In the genomic region with DNA sequence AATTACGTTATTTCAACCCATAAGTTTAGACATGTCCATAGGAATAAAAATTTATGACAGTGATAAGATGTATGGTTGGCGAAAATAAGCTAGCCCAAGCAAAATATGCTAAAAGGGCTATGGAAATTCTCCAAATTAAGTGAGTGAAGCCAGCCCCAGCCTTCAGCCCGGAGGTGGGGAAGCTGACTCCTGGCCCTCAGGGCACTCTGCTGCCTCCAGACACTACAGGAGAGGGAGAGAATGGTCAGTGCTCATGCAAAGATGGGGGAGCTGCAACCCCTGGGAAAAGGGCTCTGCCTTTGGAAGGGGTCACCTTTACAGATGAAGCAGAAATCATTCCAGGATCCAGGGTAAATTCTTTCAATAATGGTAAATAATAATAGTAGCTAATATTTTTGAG, we compare ENCODE assay signal across 3 cellular contexts.
TF ChIP-seq lines count a peak whose summit lies in the region.

No MANE protein-coding gene starts in this region.

TF ChIP-seq in WTC11, 78 proteins besides CTCF, POLR2A, EP300 and RAD21:
- TF ChIP-seq, protein P1, sequence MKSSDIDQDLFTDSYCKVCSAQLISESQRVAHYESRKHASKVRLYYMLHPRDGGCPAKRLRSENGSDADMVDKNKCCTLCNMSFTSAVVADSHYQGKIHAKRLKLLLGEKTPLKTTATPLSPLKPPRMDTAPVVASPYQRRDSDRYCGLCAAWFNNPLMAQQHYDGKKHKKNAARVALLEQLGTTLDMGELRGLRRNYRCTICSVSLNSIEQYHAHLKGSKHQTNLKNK (CRISPR knock-in tag; IDR thresholded peaks at IDR 0.05): no peak
- TF ChIP-seq SMAD3 (CRISPR knock-in tag; IDR thresholded peaks at IDR 0.05; ENCODE audit: borderline replicate concordance) (no peak), FOXP1 (CRISPR knock-in tag; IDR thresholded peaks at IDR 0.05; ENCODE audit: borderline replicate concordance) (no peak)

TF ChIP-seq in H1, 55 proteins besides CTCF, POLR2A, EP300 and RAD21:
- TF ChIP-seq SIX5 (IDR thresholded peaks at IDR 0.05; ENCODE audit: low read depth, low read length) (no peak), NANOG (IDR thresholded peaks at IDR 0.05; ENCODE audit: insufficient read depth, low read depth, low read length, poor library complexity, severe bottlenecking) (no peak), SP2 (IDR thresholded peaks at IDR 0.05; ENCODE audit: low read length) (no peak), EGR1 (IDR thresholded peaks at IDR 0.05; ENCODE audit: borderline replicate concordance, low read depth, low read length) (no peak), HDAC6 (IDR thresholded peaks at IDR 0.05; ENCODE audit: low read depth, low read length) (no peak), ASH2L (IDR thresholded peaks at IDR 0.05; ENCODE audit: low read length) (no peak), RXRA (IDR thresholded peaks at IDR 0.05; ENCODE audit: insufficient read depth, low read depth, low read length) (no peak), BACH1 (IDR thresholded peaks at IDR 0.05; ENCODE audit: low read length) (no peak), CREB1 (IDR thresholded peaks at IDR 0.05) (no peak), TAF1 (IDR thresholded peaks at IDR 0.05; ENCODE audit: low read depth, low read length) (no peak), ZNF274 (IDR thresholded peaks at IDR 0.05; ENCODE audit: borderline replicate concordance, extremely low read depth, low read length) (no peak), SRF (IDR thresholded peaks at IDR 0.05; ENCODE audit: low read depth, low read length) (no peak), CTBP2 (IDR thresholded peaks at IDR 0.05; ENCODE audit: borderline replicate concordance, insufficient read depth, insufficient read length, low read length) (no peak), TCF12 (IDR thresholded peaks at IDR 0.05; ENCODE audit: low read depth, low read length) (no peak), SIRT6 (IDR thresholded peaks at IDR 0.05; ENCODE audit: low read length) (no peak), TAF7 (optimal IDR thresholded peaks at IDR 0.05; ENCODE audit: borderline replicate concordance, low read depth, low read length) (no peak)
- TF ChIP-seq, protein P2, sequence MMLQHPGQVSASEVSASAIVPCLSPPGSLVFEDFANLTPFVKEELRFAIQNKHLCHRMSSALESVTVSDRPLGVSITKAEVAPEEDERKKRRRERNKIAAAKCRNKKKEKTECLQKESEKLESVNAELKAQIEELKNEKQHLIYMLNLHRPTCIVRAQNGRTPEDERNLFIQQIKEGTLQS (IDR thresholded peaks at IDR 0.05; ENCODE audit: insufficient read depth, low read depth, low read length): no peak
- TF ChIP-seq, protein P3, sequence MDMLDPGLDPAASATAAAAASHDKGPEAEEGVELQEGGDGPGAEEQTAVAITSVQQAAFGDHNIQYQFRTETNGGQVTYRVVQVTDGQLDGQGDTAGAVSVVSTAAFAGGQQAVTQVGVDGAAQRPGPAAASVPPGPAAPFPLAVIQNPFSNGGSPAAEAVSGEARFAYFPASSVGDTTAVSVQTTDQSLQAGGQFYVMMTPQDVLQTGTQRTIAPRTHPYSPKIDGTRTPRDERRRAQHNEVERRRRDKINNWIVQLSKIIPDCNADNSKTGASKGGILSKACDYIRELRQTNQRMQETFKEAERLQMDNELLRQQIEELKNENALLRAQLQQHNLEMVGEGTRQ (IDR thresholded peaks at IDR 0.05; ENCODE audit: low read length): no peak
- TF ChIP-seq, protein P4, sequence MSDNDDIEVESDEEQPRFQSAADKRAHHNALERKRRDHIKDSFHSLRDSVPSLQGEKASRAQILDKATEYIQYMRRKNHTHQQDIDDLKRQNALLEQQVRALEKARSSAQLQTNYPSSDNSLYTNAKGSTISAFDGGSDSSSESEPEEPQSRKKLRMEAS (IDR thresholded peaks at IDR 0.05): no peak
TF ChIP-seq in H1: peak in this region for 0.

TF ChIP-seq in HepG2, 621 proteins besides CTCF, POLR2A, EP300 and RAD21:
- TF ChIP-seq BORCS8-MEF2B (CRISPR knock-in tag; IDR thresholded peaks at IDR 0.05) (no peak), ZNF839 (CRISPR knock-in tag; IDR thresholded peaks at IDR 0.05; ENCODE audit: borderline replicate concordance) (no peak)
